17 cellular contexts compared by ENCODE assay signal in genomic region chr7:44217133-44217714, GRCh38. TPM values are rescaled to one million over a fixed set of nuclear protein-coding genes. Genes with fewer than 3 reads are reported as not detected.
DNase-seq lines count a peak whose midpoint lies in the region; ATAC-seq and TF ChIP-seq lines count a peak whose summit lies in the region.
"Had no signal": no experiment of that assay in that cellular context is flagged by ENCODE, and none has a peak within 500 bp of the region (broad histone marks: within the 10 kb centered on the region; RNA-seq: fewer than 3 reads in every experiment).

No MANE protein-coding gene starts in this region.

- H3K4me1 Mint-ChIP-seq in activated B cell treated with CpG ODN at 0.5 μM for 24 hours, result peaks cover 10% of the 10 kb centered on the region

- no peaks in the 10 kb centered on the region for H4K20me1 ChIP-seq in Karpas-422 (ENCODE audit: insufficient read depth, low read depth, low read length)

- H3K9me2 ChIP-seq in Karpas-422 (replicated peaks; ENCODE audit: insufficient read depth, low read length), result no peaks in the 10 kb centered on the region

- no peaks in the 10 kb centered on the region for H3K27me3 Mint-ChIP-seq in activated B cell treated with CpG ODN at 0.5 μM for 24 hours

- no peaks in the 10 kb centered on the region for H3K27me3 ChIP-seq in H7 (ENCODE audit: control insufficient read depth, insufficient read depth, low read length)
- H3K27me3 ChIP-seq in Karpas-422 (ENCODE audit: low read length), result no peaks in the 10 kb centered on the region
- H3K27me3 ChIP-seq: BLaER1 treated with 17β-estradiol and CSF1 and Interleukin-3, amounts not matched to agents 10 nM and 100 nM had no signal

- no peak overlapping the region for H3K4me3 Mint-ChIP-seq in activated B cell treated with CpG ODN at 0.5 μM for 24 hours

- H3K27ac ChIP-seq in coronary artery (no peak overlapping the region), Karpas-422 (ENCODE audit: low read length) (no peak overlapping the region)
- H3K27ac ChIP-seq: A549; BLaER1 treated with 17β-estradiol and CSF1 and Interleukin-3, amounts not matched to agents 10 nM and 100 nM had no signal

- H3K4me2 ChIP-seq in Karpas-422 (ENCODE audit: low read depth, low read length, poor library complexity, severe bottlenecking), result no peak overlapping the region
- H3K4me2 ChIP-seq: A549; BLaER1 treated with 17β-estradiol and CSF1 and Interleukin-3, amounts not matched to agents 10 nM and 100 nM had no signal

- H3K36me3 Mint-ChIP-seq in activated B cell treated with CpG ODN at 0.5 μM for 24 hours (ENCODE audit: low read depth), result peaks cover 15% of the 10 kb centered on the region

- CTCF ChIA-PET in activated B cell treated with CpG ODN at 0.5 μM for 24 hours (lab: Charles Lee), result no interaction called here

- peaks cover 4% of the 10 kb centered on the region for H3K36me3 ChIP-seq in H7 (replicated peaks; ENCODE audit: control insufficient read depth, insufficient read depth, low read length)
- no peaks in the 10 kb centered on the region for H3K36me3 ChIP-seq in mucosa of descending colon (ENCODE audit: low read depth)
- H3K36me3 ChIP-seq in Karpas-422 (ENCODE audit: insufficient read depth, low read length), result peaks cover 10% of the 10 kb centered on the region; the same call in 1 of the 2 replicates

- no peak for TF ChIP-seq CTCF in activated B cell treated with CpG ODN at 0.5 μM for 24 hours (IDR thresholded peaks at IDR 0.05)
- no peak for TF ChIP-seq CTCF in mucosa of descending colon (IDR thresholded peaks at IDR 0.05)
- TF ChIP-seq CTCF in coronary artery (IDR thresholded peaks at IDR 0.05), result no peak

- POLR2A ChIA-PET in activated B cell treated with CpG ODN at 0.5 μM for 24 hours (lab: Charles Lee), result no interaction called here

- no peaks in the 10 kb centered on the region for H3K9me3 Mint-ChIP-seq in activated B cell treated with CpG ODN at 0.5 μM for 24 hours

- no peak overlapping the region for H3K9ac ChIP-seq in Karpas-422 (ENCODE audit: low read length)

- ATAC-seq in activated B cell treated with CpG ODN at 0.5 μM for 24 hours (ENCODE audit: low read depth) (no peak), mucosa of descending colon (no peak), GM19397 (IDR thresholded peaks at IDR 0.05; ENCODE audit: unreplicated experiment) (no peak)

- no peak overlapping the region for H2AFZ ChIP-seq in Karpas-422 (ENCODE audit: low read length)

- H3K4me1 ChIP-seq in mucosa of descending colon (ENCODE audit: low read depth) (no peaks in the 10 kb centered on the region), Karpas-422 (ENCODE audit: low read length) (peaks cover 23% of the 10 kb centered on the region)
- H3K4me1 ChIP-seq: A549 had no signal

- H3K9me3 ChIP-seq in mucosa of descending colon, result no peaks in the 10 kb centered on the region
- no peaks in the 10 kb centered on the region for H3K9me3 ChIP-seq in Karpas-422 (ENCODE audit: low read length)
- H3K9me3 ChIP-seq: A549; BLaER1 treated with 17β-estradiol and CSF1 and Interleukin-3, amounts not matched to agents 10 nM and 100 nM had no signal

- intact Hi-C loops in activated B cell treated with CpG ODN at 0.5 μM for 24 hours (cut with micrococcal nuclease), result no loop called here
- intact Hi-C loops in mucosa of descending colon (cut with DNase I, micrococcal nuclease), result no loop called here
- intact Hi-C loops in posterior vena cava (cut with DNase I), result loop anchor here in 1 of 2 donors (1.0 to 10.0 kb wide), 2 partner anchors 33 to 248 kb away; no protein-coding TSS in a partner anchor

- H3K4me3 ChIP-seq in H7 (ENCODE audit: insufficient read depth, low read depth, low read length), result no peak overlapping the region
- no peak overlapping the region for H3K4me3 ChIP-seq in mucosa of descending colon
- no peak overlapping the region for H3K4me3 ChIP-seq in coronary artery
- H3K4me3 ChIP-seq in Karpas-422 (ENCODE audit: low read length), result no peak overlapping the region
- H3K4me3 ChIP-seq: A549; BLaER1 treated with 17β-estradiol and CSF1 and Interleukin-3, amounts not matched to agents 10 nM and 100 nM had no signal

- H3K79me2 ChIP-seq in Karpas-422 (ENCODE audit: low read length), result no peaks in the 10 kb centered on the region

- no peak overlapping the region for H3K27ac Mint-ChIP-seq in activated B cell treated with CpG ODN at 0.5 μM for 24 hours

- DNase-seq in H7 (peak; percentile 61), activated B cell treated with CpG ODN at 0.5 μM for 24 hours (peak; percentile 9), mucosa of descending colon (peak in 2 of 3 donors; percentile 9 to 25), posterior vena cava (ENCODE audit: low spot score) (peak; percentile 68), coronary artery (ENCODE audit: low spot score) (no peak), KG1 (lab: John Stamatoyannopoulos, UW) (no peak), Karpas-422 (no peak)
- DNase-seq: DND-41, IMR-90, NCI-H1417, NCI-H1930, NCI-H2171, NCI-H446 had no signal

RNA-seq across cellular contexts. Expression of gene YKT6, which starts 16.4 kb away (rescaled TPM):
- 82.4 and 93.4 TPM in 2 replicates for total RNA-seq in H7 (2014; rRNA removed; shearing (Covaris generic))
- 78.2 and 78.7 TPM in 2 replicates for total RNA-seq in activated B cell treated with CpG ODN at 0.5 μM for 24 hours
- total RNA-seq in mucosa of descending colon, result 10 to 100 TPM; 72.0 to 79.5 (median 79.0) TPM
- total RNA-seq in posterior vena cava, result 10 to 100 TPM; 56.7 to 71.8 TPM
- total RNA-seq in Karpas-422 (2014; rRNA removed; shearing (Covaris generic); ENCODE audit: low replicate concordance), result 63.1 and 88.6 TPM in 2 replicates

RNA-seq across cellular contexts. Expression of gene GCK, which starts 28.0 kb away (rescaled TPM):
- 2.8 and 3.7 TPM in 2 replicates for total RNA-seq in H7 (2014; rRNA removed; shearing (Covaris generic))
- total RNA-seq in activated B cell treated with CpG ODN at 0.5 μM for 24 hours, result 0.13 and 0.44 TPM in 2 replicates
- total RNA-seq in mucosa of descending colon, result under 1 TPM in 1 of 3 donors, not detected in 2; 0.17 TPM
- under 1 TPM; 0.51 to 0.81 TPM for total RNA-seq in posterior vena cava
- total RNA-seq in Karpas-422 (2014; rRNA removed; shearing (Covaris generic); ENCODE audit: low replicate concordance), result not detected in 2 replicates
- total RNA-seq: H4 had no signal

Comparison
In these comparisons a context has a peak if more than half of its experiments do, and no peak if none do; other contexts are left out.
1. DNase-seq: peak in H7 (single experiment), activated B cell treated with CpG ODN at 0.5 μM for 24 hours (single experiment), mucosa of descending colon (2 of 3) and posterior vena cava (single experiment); none in coronary artery (single experiment), KG1 (single experiment) and Karpas-422 (single experiment).